1 cellular context compared by ENCODE assay signal in genomic region chr21:45299026-45299863, GRCh38.
TF ChIP-seq lines count a peak whose summit lies in the region.

No MANE protein-coding gene starts in this region.

TF ChIP-seq in K562, 482 proteins besides CTCF, POLR2A, EP300 and RAD21 (continued from another document and continues in another):
- TF ChIP-seq CBX5 (IDR thresholded peaks at IDR 0.05; ENCODE audit: borderline replicate concordance, low read depth) = no peak
- TF ChIP-seq SAP30 (IDR thresholded peaks at IDR 0.05; ENCODE audit: borderline replicate concordance, insufficient read depth, low read depth, low read length, poor library complexity, severe bottlenecking) = peak; percentile 27
- TF ChIP-seq ZNF175 (CRISPR knock-in tag; IDR thresholded peaks at IDR 0.05; ENCODE audit: low read depth) = no peak
- TF ChIP-seq PHF8 (IDR thresholded peaks at IDR 0.05; ENCODE audit: borderline replicate concordance, low read length) = no peak
- TF ChIP-seq ZFP91 (CRISPR knock-in tag; IDR thresholded peaks at IDR 0.05) = no peak
- no peak for TF ChIP-seq HMGXB4 (CRISPR knock-in tag; IDR thresholded peaks at IDR 0.05)
- TF ChIP-seq XRCC4 (IDR thresholded peaks at IDR 0.05; ENCODE audit: extremely low read depth, insufficient read depth, insufficient read length) = no peak
- no peak for TF ChIP-seq POLR2AphosphoS2 (IDR thresholded peaks at IDR 0.05; ENCODE audit: low read length)
- TF ChIP-seq GABPB1 (CRISPR knock-in tag; IDR thresholded peaks at IDR 0.05) = no peak
- TF ChIP-seq BRD9 (IDR thresholded peaks at IDR 0.05; ENCODE audit: low read depth, partially characterized antibody) = no peak
- TF ChIP-seq TFAP4 (CRISPR knock-in tag; IDR thresholded peaks at IDR 0.05; ENCODE audit: borderline replicate concordance) = peak; percentile 73
- TF ChIP-seq ZBTB9 (CRISPR knock-in tag; IDR thresholded peaks at IDR 0.05) = peak; percentile 37; the same call in 1 of the 2 replicates
- peak; percentile 24; the same call in 1 of the 2 replicates for TF ChIP-seq RNF2 (IDR thresholded peaks at IDR 0.05)
- TF ChIP-seq CBX2 (IDR thresholded peaks at IDR 0.05; ENCODE audit: insufficient read depth, low read length, poor library complexity, severe bottlenecking) = no peak
- TF ChIP-seq HLTF (IDR thresholded peaks at IDR 0.05) = no peak
- no peak for TF ChIP-seq ZBTB12 (CRISPR knock-in tag; IDR thresholded peaks at IDR 0.05)
- no peak for TF ChIP-seq ZNF165 (CRISPR knock-in tag; IDR thresholded peaks at IDR 0.05; ENCODE audit: borderline replicate concordance)
- TF ChIP-seq TBP (optimal IDR thresholded peaks at IDR 0.05; ENCODE audit: low read depth, low read length) = peak; percentile 51
- TF ChIP-seq SIN3B (IDR thresholded peaks at IDR 0.05; ENCODE audit: low read depth) = no peak
- TF ChIP-seq POLR2G (IDR thresholded peaks at IDR 0.05; ENCODE audit: low read depth, low read length) = peak; percentile 44; the same call in 1 of the 2 replicates
- TF ChIP-seq DPF2 (IDR thresholded peaks at IDR 0.05) = peak; percentile 85
- peak; percentile 56 for TF ChIP-seq GMEB1 (CRISPR knock-in tag; IDR thresholded peaks at IDR 0.05)
- no peak for TF ChIP-seq ARID3B (CRISPR knock-in tag; IDR thresholded peaks at IDR 0.05; ENCODE audit: borderline replicate concordance)
- TF ChIP-seq STAT5B (CRISPR knock-in tag; IDR thresholded peaks at IDR 0.05) = no peak
- TF ChIP-seq KDM4B (IDR thresholded peaks at IDR 0.05; ENCODE audit: borderline replicate concordance in 2 of 2, low read depth in 1 of 2) = no peak
- no peak for TF ChIP-seq YY1 (IDR thresholded peaks at IDR 0.05; ENCODE audit: borderline replicate concordance in 1 of 3, control insufficient read depth in 1 of 3, extremely low read depth in 1 of 3, insufficient read depth in 3 of 3, insufficient read length in 1 of 3, insufficient replicate concordance in 2 of 3, low read depth in 1 of 3, low read length in 2 of 3)
- TF ChIP-seq SMARCA4 (IDR thresholded peaks at IDR 0.05) = peak; percentile 65; the same call in 1 of the 2 replicates
- TF ChIP-seq SAFB (IDR thresholded peaks at IDR 0.05; ENCODE audit: borderline replicate concordance, low read depth, low read length) = no peak
- no peak for TF ChIP-seq BRD4 (IDR thresholded peaks at IDR 0.05)
- no peak for TF ChIP-seq CHD7 (IDR thresholded peaks at IDR 0.05; ENCODE audit: low read depth, low read length)
- TF ChIP-seq CREB1 (IDR thresholded peaks at IDR 0.05) = no peak
- TF ChIP-seq CREB1 (CRISPR knock-in tag; IDR thresholded peaks at IDR 0.05) = peak; percentile 33; the same call in 1 of the 2 replicates
- no peak for TF ChIP-seq NCOA2 (IDR thresholded peaks at IDR 0.05; ENCODE audit: partially characterized antibody in 2 of 2)
- TF ChIP-seq CC2D1A (IDR thresholded peaks at IDR 0.05) = no peak
- TF ChIP-seq SNIP1 (IDR thresholded peaks at IDR 0.05; ENCODE audit: low read depth) = no peak
- peak; percentile 57; the same call in 1 of the 2 replicates for TF ChIP-seq SMARCC2 (IDR thresholded peaks at IDR 0.05; ENCODE audit: low read depth)
- TF ChIP-seq ZNF263 (CRISPR knock-in tag; IDR thresholded peaks at IDR 0.05; ENCODE audit: borderline replicate concordance) = 0 out of 2 replicates have a peak, but pooled peaks have one; percentile 28
- TF ChIP-seq ZC3H11A (IDR thresholded peaks at IDR 0.05; ENCODE audit: low read depth, low read length) = no peak
- no peak for TF ChIP-seq ZNF133 (CRISPR knock-in tag; IDR thresholded peaks at IDR 0.05)
- peak; percentile 19; the same call in 1 of the 2 replicates for TF ChIP-seq NFIC (IDR thresholded peaks at IDR 0.05)
- TF ChIP-seq BHLHE40 (IDR thresholded peaks at IDR 0.05; ENCODE audit: low read length) = peak; percentile 98
- no peak for TF ChIP-seq ZNF12 (CRISPR knock-in tag; IDR thresholded peaks at IDR 0.05)
